8 cellular contexts compared by ENCODE assay signal in genomic region chr19:39413903-39414608, GRCh38. TPM values are rescaled to one million over a fixed set of nuclear protein-coding genes. Genes with fewer than 3 reads are reported as not detected.
DNase-seq lines count a peak whose midpoint lies in the region; ATAC-seq and TF ChIP-seq lines count a peak whose summit lies in the region.

No MANE protein-coding gene starts in this region.

- peaks cover 33% of the 10 kb centered on the region for H3K4me1 Mint-ChIP-seq in T-helper 1 cell treated with Interleukin-12 subunit alpha and Interleukin-12 subunit beta and Interleukin-4 antibody, amounts not matched to agents 30 μg/mL and 1 μg/mL, for 36 hours (ENCODE audit: low read depth)
- H3K4me1 Mint-ChIP-seq in T-helper 2 cell treated with Interferon-gamma antibody and Interleukin-4, amounts not matched to agents 5 μg/mL and 100 μg/mL, for 36 hours (ENCODE audit: low read depth), result peaks cover 30% of the 10 kb centered on the region

- DNase-seq in T-helper 1 cell (no peak), fibroblast of villous mesenchyme (ENCODE audit: low read depth) (peak; percentile 49), psoas muscle (peak in 1 of 2 donors; percentile 67), germinal center (ENCODE audit: low spot score) (no peak)
- no peak for DNase-seq in T-helper 2 cell treated with Interferon-gamma antibody and Interleukin-4, amounts not matched to agents 5 μg/mL and 100 μg/mL, for 36 hours (ENCODE audit: low spot score)

- H3K9me3 Mint-ChIP-seq in T-helper 1 cell treated with Interleukin-12 subunit alpha and Interleukin-12 subunit beta and Interleukin-4 antibody, amounts not matched to agents 30 μg/mL and 1 μg/mL, for 36 hours, result no peaks in the 10 kb centered on the region
- H3K9me3 Mint-ChIP-seq in T-helper 2 cell treated with Interferon-gamma antibody and Interleukin-4, amounts not matched to agents 5 μg/mL and 100 μg/mL, for 36 hours, result no peaks in the 10 kb centered on the region

- 43 to 52% (median 50%) methylated on average over 18 of the region's 18 CpGs for WGBS in psoas muscle, 3 donors

- no peaks in the 10 kb centered on the region for H3K27me3 Mint-ChIP-seq in T-helper 1 cell treated with Interleukin-12 subunit alpha and Interleukin-12 subunit beta and Interleukin-4 antibody, amounts not matched to agents 30 μg/mL and 1 μg/mL, for 36 hours (ENCODE audit: low read depth)
- peaks cover 4% of the 10 kb centered on the region for H3K27me3 Mint-ChIP-seq in T-helper 2 cell treated with Interferon-gamma antibody and Interleukin-4, amounts not matched to agents 5 μg/mL and 100 μg/mL, for 36 hours (ENCODE audit: low read depth)

- peak overlapping the region; percentile 96 for H3K27ac ChIP-seq in psoas muscle

- intact Hi-C loops in psoas muscle (cut with DNase I), result loop anchor here (2.0 to 10.0 kb wide), 4 partner anchors 15 to 289 kb away; partner anchors contain the start of genes PAK4 (in 1 of the 2), RPS16 (in 1 of the 2) and SAMD4B (in 1 of the 2)

- H3K36me3 ChIP-seq in psoas muscle (ENCODE audit: insufficient read depth in 1 of 2, low read depth in 1 of 2), result peaks cover 0 to 8% of the 10 kb centered on the region in 2 donors

- H3K27me3 ChIP-seq in psoas muscle (ENCODE audit: insufficient read depth in 3 of 3, low read length in 2 of 3), result no peaks in the 10 kb centered on the region

- H3K36me3 Mint-ChIP-seq in T-helper 1 cell treated with Interleukin-12 subunit alpha and Interleukin-12 subunit beta and Interleukin-4 antibody, amounts not matched to agents 30 μg/mL and 1 μg/mL, for 36 hours (ENCODE audit: low read depth), result peaks cover 15% of the 10 kb centered on the region
- H3K36me3 Mint-ChIP-seq in T-helper 2 cell treated with Interferon-gamma antibody and Interleukin-4, amounts not matched to agents 5 μg/mL and 100 μg/mL, for 36 hours (ENCODE audit: low read depth), result peaks cover 24% of the 10 kb centered on the region

- H3K4me3 Mint-ChIP-seq in T-helper 1 cell treated with Interleukin-12 subunit alpha and Interleukin-12 subunit beta and Interleukin-4 antibody, amounts not matched to agents 30 μg/mL and 1 μg/mL, for 36 hours, result peak overlapping the region; percentile 91
- peak overlapping the region; percentile 88 for H3K4me3 Mint-ChIP-seq in T-helper 2 cell treated with Interferon-gamma antibody and Interleukin-4, amounts not matched to agents 5 μg/mL and 100 μg/mL, for 36 hours

- H3K4me3 ChIP-seq in fibroblast of villous mesenchyme (ENCODE audit: low read depth, low read length) (peak overlapping the region; percentile 94), psoas muscle (peak overlapping the region; percentile 97)

- ATAC-seq in psoas muscle, result no peak
- ATAC-seq in HG03565 (IDR thresholded peaks at IDR 0.05; ENCODE audit: unreplicated experiment), result no peak
- ATAC-seq in HG03354 (IDR thresholded peaks at IDR 0.05; ENCODE audit: poor library complexity, severe bottlenecking, unreplicated experiment), result no peak

- peak overlapping the region; percentile 87 for H3K27ac Mint-ChIP-seq in T-helper 1 cell treated with Interleukin-12 subunit alpha and Interleukin-12 subunit beta and Interleukin-4 antibody, amounts not matched to agents 30 μg/mL and 1 μg/mL, for 36 hours
- peak overlapping the region; percentile 88 for H3K27ac Mint-ChIP-seq in T-helper 2 cell treated with Interferon-gamma antibody and Interleukin-4, amounts not matched to agents 5 μg/mL and 100 μg/mL, for 36 hours

- TF ChIP-seq CTCF in fibroblast of villous mesenchyme (IDR thresholded peaks at IDR 0.05; ENCODE audit: insufficient read depth, low read depth, low read length), result peak; percentile 22
- TF ChIP-seq CTCF in psoas muscle (IDR thresholded peaks at IDR 0.05), result no peak

- peaks cover 14% of the 10 kb centered on the region for H3K4me1 ChIP-seq in psoas muscle

- no peaks in the 10 kb centered on the region for H3K9me3 ChIP-seq in psoas muscle

RNA-seq across cellular contexts. Expression of gene PLEKHG2, which starts 1.6 kb away (rescaled TPM):
- 25.0 and 39.3 TPM in 2 replicates for total RNA-seq in fibroblast of villous mesenchyme
- total RNA-seq in psoas muscle, result 1 to 10 TPM; 6.8 to 8.0 (median 7.4) TPM
- polyA plus RNA-seq in psoas muscle, result 1 to 10 TPM; 2.4 to 3.0 (median 2.7) TPM

RNA-seq across cellular contexts. Expression of gene ZFP36, which starts 7.4 kb away (rescaled TPM):
- total RNA-seq in fibroblast of villous mesenchyme, result 5.8 and 8.6 TPM in 2 replicates
- total RNA-seq in psoas muscle, result 100 to 1,000 TPM in 3 of 4 donors, 10 to 100 TPM in 1; 32.1 to 391 (median 184) TPM
- polyA plus RNA-seq in psoas muscle, result 100 to 1,000 TPM in 1 of 3 donors, 10 to 100 TPM in 2; 80.8 to 178 (median 83.3) TPM

RNA-seq across cellular contexts. Expression of gene RPS16, which starts 21.7 kb away (rescaled TPM):
- 43.2 and 48.3 TPM in 2 replicates for total RNA-seq in fibroblast of villous mesenchyme
- total RNA-seq in psoas muscle, result 1,000 to 10,000 TPM; 1,186 to 1,958 (median 1,553) TPM
- polyA plus RNA-seq in psoas muscle, result 1,000 to 10,000 TPM; 2,324 to 3,255 (median 2,994) TPM

RNA-seq across cellular contexts. Expression of gene MED29, which starts 22.9 kb away (rescaled TPM):
- total RNA-seq in fibroblast of villous mesenchyme (22.0 and 22.2 TPM in 2 replicates), psoas muscle (10 to 100 TPM; 25.0 to 33.6 (median 30.2) TPM)
- 10 to 100 TPM; 25.0 to 51.7 (median 26.9) TPM for polyA plus RNA-seq in psoas muscle

RNA-seq across cellular contexts. Expression of gene PAF1, which starts 23.1 kb away (rescaled TPM):
- total RNA-seq in fibroblast of villous mesenchyme, result 29.6 and 33.2 TPM in 2 replicates
- 10 to 100 TPM; 33.7 to 38.0 (median 34.6) TPM for total RNA-seq in psoas muscle
- polyA plus RNA-seq in psoas muscle, result 10 to 100 TPM; 34.1 to 58.0 (median 37.6) TPM

Comparison
In these comparisons a context has a peak if more than half of its experiments do, and no peak if none do; other contexts are left out.
1. RNA of gene RPS16, which starts 21.7 kb away (total RNA-seq): 1,186 to 1,958 TPM in psoas muscle; 43.2 to 48.3 TPM in fibroblast of villous mesenchyme; every median in the first group is over 10 times any median in the second.